ENCODE assay signal across 10 cellular contexts in the genomic region with DNA sequence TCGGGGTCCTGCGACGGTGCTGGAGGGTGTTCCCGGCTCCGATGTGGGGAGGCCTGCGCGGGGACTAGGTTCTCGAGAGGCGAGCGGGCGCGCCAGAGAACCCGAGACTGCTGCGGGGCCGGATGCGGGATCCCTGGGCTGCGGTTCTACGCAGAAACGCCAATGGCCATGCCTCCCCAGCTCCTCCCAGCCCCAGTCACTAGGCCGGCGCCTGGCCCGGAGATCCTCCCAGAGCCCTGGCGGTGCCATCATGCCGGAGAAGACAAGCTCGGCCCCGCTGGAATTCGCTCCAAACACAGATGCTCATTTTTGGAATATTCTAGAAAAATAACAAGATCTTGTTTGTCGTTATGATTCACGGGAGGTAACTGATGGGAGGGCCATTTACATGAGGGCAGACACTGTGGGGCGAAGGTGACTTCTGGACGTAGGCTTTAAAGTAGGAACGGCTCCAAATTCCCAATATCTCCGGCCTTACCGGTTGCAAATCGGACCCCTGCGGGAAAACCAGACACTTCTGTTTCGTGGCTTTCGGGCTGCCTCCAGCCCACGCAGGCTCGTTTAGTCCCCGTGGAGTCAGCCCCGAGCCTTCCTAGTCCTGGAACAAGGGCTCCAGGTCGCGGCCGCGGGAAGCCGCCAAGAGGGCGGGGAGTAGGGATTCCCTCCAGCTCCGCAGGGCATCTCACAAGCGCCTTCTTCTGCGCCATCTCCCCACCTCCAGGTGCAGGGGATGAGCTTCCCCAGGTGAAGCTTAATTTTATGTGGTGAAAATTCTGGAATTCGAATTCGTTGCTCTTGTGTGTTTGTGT.
DNase-seq lines count a peak whose midpoint lies in the region; ATAC-seq, FAIRE-seq and TF ChIP-seq lines count a peak whose summit lies in the region.
"Had no signal": no experiment of that assay in that cellular context is flagged by ENCODE, and none has a peak within 500 bp of the region (broad histone marks: within the 10 kb centered on the region; RNA-seq: fewer than 3 reads in every experiment).

No MANE protein-coding gene starts in this region.

- H3K4me3 ChIP-seq in endothelial cell of umbilical vein (replicated peaks in 1 of 3; ENCODE audit: insufficient read depth in 1 of 3, low read depth in 1 of 3, low read length in 3 of 3) = no peak overlapping the region
- peak overlapping the region; percentile 47 for H3K4me3 ChIP-seq in rectal smooth muscle tissue (ENCODE audit: low read length)
- no peak overlapping the region for H3K4me3 ChIP-seq in brain microvascular endothelial cell (ENCODE audit: low read depth, low read length)

- ATAC-seq in T-helper 17 cell (no peak), HG03342 (IDR thresholded peaks at IDR 0.05; ENCODE audit: unreplicated experiment) (no peak)

- no TSS peak for BruUV-seq in endothelial cell of umbilical vein (replicated peaks; lab: Mats Ljungman, UMichigan)

- TF ChIP-seq POLR2A in endothelial cell of umbilical vein (IDR thresholded peaks at IDR 0.05; ENCODE audit: low read depth, low read length) = no peak

- H3K36me3 ChIP-seq in endothelial cell of umbilical vein (ENCODE audit: control insufficient read depth in 2 of 2, extremely low read depth in 1 of 2, insufficient read depth in 2 of 2, low read length in 2 of 2) (no peaks in the 10 kb centered on the region), rectal smooth muscle tissue (ENCODE audit: control insufficient read depth, insufficient read depth, low read length) (no peaks in the 10 kb centered on the region), brain microvascular endothelial cell (replicated peaks) (no peaks in the 10 kb centered on the region)

- intact Hi-C loops in CD14-positive monocyte (cut with micrococcal nuclease) (loop anchor here in 1 of 2 donors (5.0 kb wide), 1 partner anchor 47 kb away; no protein-coding TSS in a partner anchor), endothelial cell of umbilical vein (cut with micrococcal nuclease) (no loop called here)

- in situ Hi-C loops in brain microvascular endothelial cell (cut with HindIII; ENCODE audit: low pct_ligation_motif_present, low sequenced_read_pairs) = no loop called here

- H3K27me3 ChIP-seq in endothelial cell of umbilical vein (ENCODE audit: control insufficient read depth in 2 of 2, insufficient read depth in 2 of 2, low read length in 2 of 2) (peaks cover 95 to 100% of the 10 kb centered on the region in 2 experiments), rectal smooth muscle tissue (ENCODE audit: control insufficient read depth, insufficient read depth, low read length) (peaks cover 62% of the 10 kb centered on the region), brain microvascular endothelial cell (replicated peaks) (peaks cover 96% of the 10 kb centered on the region)

- peak overlapping the region in 1 of 7 donors; percentile 42 for H3K27ac Mint-ChIP-seq in CD14-positive monocyte
- no peak overlapping the region for H3K27ac Mint-ChIP-seq in T-helper 17 cell

- no peak overlapping the region for H3K27ac ChIP-seq in endothelial cell of umbilical vein (ENCODE audit: insufficient read depth, low read depth, low read length)
- no peak overlapping the region for H3K27ac ChIP-seq in rectal smooth muscle tissue (ENCODE audit: low read depth, low read length)
- H3K27ac ChIP-seq in brain microvascular endothelial cell = no peak overlapping the region

- peaks cover 0 to 41% (median 32%) of the 10 kb centered on the region in 7 donors for H3K9me3 Mint-ChIP-seq in CD14-positive monocyte

- H2AFZ ChIP-seq in endothelial cell of umbilical vein (ENCODE audit: low read depth, low read length) = no peak overlapping the region

- no peaks in the 10 kb centered on the region for H3K4me1 ChIP-seq in endothelial cell of umbilical vein (ENCODE audit: control insufficient read depth, extremely low read depth, insufficient read depth, low read length)
- no peaks in the 10 kb centered on the region for H3K4me1 ChIP-seq in rectal smooth muscle tissue (ENCODE audit: control insufficient read depth, insufficient read depth, low read length)

- H3K79me2 ChIP-seq in endothelial cell of umbilical vein (ENCODE audit: control insufficient read depth, insufficient read depth, low read length) = no peaks in the 10 kb centered on the region

- no peaks in the 10 kb centered on the region for H3K9me3 ChIP-seq in T-helper 17 cell (ENCODE audit: control insufficient read depth, low read length, poor library complexity, severe bottlenecking)
- H3K9me3 ChIP-seq in endothelial cell of umbilical vein (replicated peaks; ENCODE audit: control insufficient read depth, insufficient read depth, low read length) = no peaks in the 10 kb centered on the region

- no peak overlapping the region for H3K4me2 ChIP-seq in endothelial cell of umbilical vein (ENCODE audit: insufficient read depth, low read length)

- H3K4me1 Mint-ChIP-seq in CD14-positive monocyte (peaks cover 57% of the 10 kb centered on the region), T-helper 17 cell (peaks cover 28% of the 10 kb centered on the region)

- no peak for FAIRE-seq in endothelial cell of umbilical vein (lab: Jason Lieb, UNC)

- H3K36me3 Mint-ChIP-seq in CD14-positive monocyte (peaks cover 7 to 23% of the 10 kb centered on the region in 2 donors), T-helper 17 cell (ENCODE audit: low read depth) (peaks cover 5% of the 10 kb centered on the region)

- no peaks in the 10 kb centered on the region for H4K20me1 ChIP-seq in endothelial cell of umbilical vein (replicated peaks; ENCODE audit: control insufficient read depth, extremely low read depth, insufficient read depth, low read length)

- POLR2A ChIA-PET in endothelial cell of umbilical vein (lab: Charles Lee) = no interaction called here

- dilution Hi-C loops in endothelial cell of umbilical vein (cut with MboI; ENCODE audit: extremely low pct_ligation_motif_present, low sequenced_read_pairs) = no loop called here

- H3K9me1 ChIP-seq in endothelial cell of umbilical vein (replicated peaks; ENCODE audit: control insufficient read depth, extremely low read depth, insufficient read depth, low read length) = no peaks in the 10 kb centered on the region

- H3K27me3 Mint-ChIP-seq in CD14-positive monocyte (ENCODE audit: low read depth in 3 of 3) (peaks cover 100% of the 10 kb centered on the region in 3 donors), T-helper 17 cell (peaks cover 98% of the 10 kb centered on the region)

- DNase-seq in CD14-positive monocyte (ENCODE audit: low spot score) (no peak), T-helper 17 cell (no peak), endothelial cell of umbilical vein (ENCODE audit: low read depth, low spot score) (no peak), NCI-H2171 (lab: John Stamatoyannopoulos, UW) (no peak), NCI-H526 (lab: John Stamatoyannopoulos, UW) (no peak), brain microvascular endothelial cell (no peak)
- DNase-seq: NCI-H146, RPMI8226 had no signal

- no peak for TF ChIP-seq CTCF in CD14-positive monocyte (IDR thresholded peaks at IDR 0.05)
- TF ChIP-seq CTCF in endothelial cell of umbilical vein (IDR thresholded peaks at IDR 0.05; ENCODE audit: extremely low read depth in 1 of 2, insufficient read depth in 1 of 2, low read depth in 1 of 2, low read length in 2 of 2) = no peak
- no peak for TF ChIP-seq CTCF in brain microvascular endothelial cell (IDR thresholded peaks at IDR 0.05; ENCODE audit: low read depth, low read length, missing control alignments)

- peak overlapping the region; percentile 80 to 97 for H3K4me3 Mint-ChIP-seq in CD14-positive monocyte
- H3K4me3 Mint-ChIP-seq in T-helper 17 cell = peak overlapping the region; percentile 88

- CTCF ChIA-PET in endothelial cell of umbilical vein (lab: Charles Lee) = interaction anchor here (2.5 to 2.9 kb wide), 2 partner anchors 8 to 50 kb away, joined by 9 to 13 read pairs; no protein-coding TSS in a partner anchor

- H3K9ac ChIP-seq in endothelial cell of umbilical vein (replicated peaks; ENCODE audit: extremely low read depth, insufficient read depth, low read length) (no peak overlapping the region), rectal smooth muscle tissue (ENCODE audit: low read length) (no peak overlapping the region)

TF ChIP-seq in endothelial cell of umbilical vein, 7 proteins besides CTCF, POLR2A, EP300 and RAD21:
- TF ChIP-seq FOS (IDR thresholded peaks at IDR 0.05; ENCODE audit: borderline replicate concordance, insufficient read depth, low read length) (no peak), EZH2 (IDR thresholded peaks at IDR 0.05; ENCODE audit: borderline replicate concordance, low read depth, low read length, severe bottlenecking) (peak; percentile 19)
